Comparison of ENCODE assay signal across 1 cellular context in genomic region chr6:32183483-32184083, GRCh38.
TF ChIP-seq lines count a peak whose summit lies in the region.

No MANE protein-coding gene starts in this region.

TF ChIP-seq in HCT116, 20 proteins besides CTCF, POLR2A, EP300 and RAD21 (continued from another document):
- TF ChIP-seq REST (IDR thresholded peaks at IDR 0.05; ENCODE audit: low read depth) (no peak), YY1 (IDR thresholded peaks at IDR 0.05; ENCODE audit: extremely low read depth, insufficient replicate concordance, low read depth, low read length) (no peak), JUND (IDR thresholded peaks at IDR 0.05) (no peak)
